ENCODE assay signal across 8 cellular contexts in genomic region chr7:141071260-141071854, GRCh38. TPM values are rescaled to one million over a fixed set of nuclear protein-coding genes. Genes with fewer than 3 reads are reported as not detected.
DNase-seq lines count a peak whose midpoint lies in the region; ATAC-seq and TF ChIP-seq lines count a peak whose summit lies in the region.

No MANE protein-coding gene starts in this region.

- POLR2A ChIA-PET in activated B cell treated with CpG ODN at 0.5 μM for 24 hours (lab: Charles Lee): no interaction called here

- H3K9me3 Mint-ChIP-seq in activated B cell treated with CpG ODN at 0.5 μM for 24 hours (no peaks in the 10 kb centered on the region), memory B cell (no peaks in the 10 kb centered on the region)
- H3K9me3 Mint-ChIP-seq in effector memory CD8-positive, alpha-beta T cell: no peaks in the 10 kb centered on the region
- no peaks in the 10 kb centered on the region for H3K9me3 Mint-ChIP-seq in stimulated activated naive CD8-positive, alpha-beta T cell treated with anti-CD3 and anti-CD28 coated beads, Interleukin-15, amount 100 ng/mL, for 72 hours

- CTCF ChIA-PET in activated B cell treated with CpG ODN at 0.5 μM for 24 hours (lab: Charles Lee): no interaction called here

- TF ChIP-seq CTCF in activated B cell treated with CpG ODN at 0.5 μM for 24 hours (IDR thresholded peaks at IDR 0.05): no peak

- H3K36me3 Mint-ChIP-seq in activated B cell treated with CpG ODN at 0.5 μM for 24 hours (ENCODE audit: low read depth): no peaks in the 10 kb centered on the region
- no peaks in the 10 kb centered on the region for H3K36me3 Mint-ChIP-seq in effector memory CD8-positive, alpha-beta T cell (ENCODE audit: insufficient read depth)
- no peaks in the 10 kb centered on the region for H3K36me3 Mint-ChIP-seq in memory B cell

- H3K4me3 Mint-ChIP-seq in activated B cell treated with CpG ODN at 0.5 μM for 24 hours (peak overlapping the region; percentile 67), memory B cell (peak overlapping the region; percentile 70)
- H3K4me3 Mint-ChIP-seq in effector memory CD8-positive, alpha-beta T cell: peak overlapping the region; percentile 82 to 84
- peak overlapping the region; percentile 85 to 91 for H3K4me3 Mint-ChIP-seq in stimulated activated naive CD8-positive, alpha-beta T cell treated with anti-CD3 and anti-CD28 coated beads, Interleukin-15, amount 100 ng/mL, for 72 hours

- H3K27ac Mint-ChIP-seq in activated B cell treated with CpG ODN at 0.5 μM for 24 hours (no peak overlapping the region), memory B cell (peak overlapping the region; percentile 77)
- peak overlapping the region; percentile 29 to 35 for H3K27ac Mint-ChIP-seq in effector memory CD8-positive, alpha-beta T cell
- peak overlapping the region in 1 of 2 donors; percentile 22 for H3K27ac Mint-ChIP-seq in stimulated activated naive CD8-positive, alpha-beta T cell treated with anti-CD3 and anti-CD28 coated beads, Interleukin-15, amount 100 ng/mL, for 72 hours

- peaks cover 26% of the 10 kb centered on the region for H3K4me1 Mint-ChIP-seq in activated B cell treated with CpG ODN at 0.5 μM for 24 hours
- H3K4me1 Mint-ChIP-seq in effector memory CD8-positive, alpha-beta T cell (ENCODE audit: low read depth in 2 of 2): peaks cover 19 to 24% of the 10 kb centered on the region in 2 donors
- H3K4me1 Mint-ChIP-seq in memory B cell: peaks cover 12% of the 10 kb centered on the region
- peaks cover 34% of the 10 kb centered on the region for H3K4me1 Mint-ChIP-seq in stimulated activated naive CD8-positive, alpha-beta T cell treated with anti-CD3 and anti-CD28 coated beads, Interleukin-15, amount 100 ng/mL, for 72 hours

- ATAC-seq in activated B cell treated with CpG ODN at 0.5 μM for 24 hours (ENCODE audit: low read depth): no peak
- no peak for ATAC-seq in effector memory CD8-positive, alpha-beta T cell (replicated peaks)
- ATAC-seq in memory B cell (ENCODE audit: low read depth): peak; percentile 14
- no peak for ATAC-seq in stimulated activated naive CD8-positive, alpha-beta T cell treated with anti-CD3 and anti-CD28 coated beads, Interleukin-15, amount 100 ng/mL, for 72 hours
- no peak for ATAC-seq in HG02884 (IDR thresholded peaks at IDR 0.05; ENCODE audit: unreplicated experiment)
- no peak for ATAC-seq in HG03565 (IDR thresholded peaks at IDR 0.05; ENCODE audit: unreplicated experiment)

- H3K27me3 Mint-ChIP-seq in activated B cell treated with CpG ODN at 0.5 μM for 24 hours (peaks cover 48% of the 10 kb centered on the region), memory B cell (peaks cover 25% of the 10 kb centered on the region)
- peaks cover 50 to 57% of the 10 kb centered on the region in 2 donors for H3K27me3 Mint-ChIP-seq in effector memory CD8-positive, alpha-beta T cell
- peaks cover 60% of the 10 kb centered on the region for H3K27me3 Mint-ChIP-seq in stimulated activated naive CD8-positive, alpha-beta T cell treated with anti-CD3 and anti-CD28 coated beads, Interleukin-15, amount 100 ng/mL, for 72 hours

- intact Hi-C loops in activated B cell treated with CpG ODN at 0.5 μM for 24 hours (cut with micrococcal nuclease): loop anchor here (2.0 to 10.0 kb wide), 3 partner anchors 123 to 583 kb away; no protein-coding TSS in a partner anchor

- peak; percentile 62 for DNase-seq in EL
- peak; percentile 86 to 91 for DNase-seq in NCI-H187 (lab: John Stamatoyannopoulos, UW)
- no peak for DNase-seq in activated B cell treated with CpG ODN at 0.5 μM for 24 hours
- peak in 1 of 3 experiments; percentile 4 for DNase-seq in effector memory CD8-positive, alpha-beta T cell
- peak; percentile 8 to 17 for DNase-seq in memory B cell (ENCODE audit: low spot score in 2 of 2)
- peak; percentile 37 to 62 for DNase-seq in stimulated activated naive CD8-positive, alpha-beta T cell treated with anti-CD3 and anti-CD28 coated beads, Interleukin-15, amount 100 ng/mL, for 72 hours

RNA-seq across cellular contexts. Expression of gene TMEM178B, which starts 2.5 kb away (rescaled TPM):
- total RNA-seq in activated B cell treated with CpG ODN at 0.5 μM for 24 hours: 0.17 and 0.49 TPM in 2 replicates

RNA-seq across cellular contexts. Expression of gene MRPS33, which starts 56.6 kb away (rescaled TPM):
- 37.5 and 46.4 TPM in 2 replicates for total RNA-seq in activated B cell treated with CpG ODN at 0.5 μM for 24 hours
